In genomic region chr10:98467506-98468318, GRCh38 we compare ENCODE assay signal across 8 cellular contexts. TPM values are rescaled to one million over a fixed set of nuclear protein-coding genes. Genes with fewer than 3 reads are reported as not detected.
DNase-seq lines count a peak whose midpoint lies in the region; TF ChIP-seq lines count a peak whose summit lies in the region.

No MANE protein-coding gene starts in this region.

- H3K36me3 ChIP-seq in ES-I3 (ENCODE audit: insufficient read depth, low read length): no peaks in the 10 kb centered on the region
- H3K36me3 ChIP-seq in GM23248 (ENCODE audit: low read depth): no peaks in the 10 kb centered on the region
- H3K36me3 ChIP-seq in KMS-11 (ENCODE audit: insufficient read depth): no peaks in the 10 kb centered on the region
- H3K36me3 ChIP-seq in thymus (ENCODE audit: control insufficient read depth, insufficient read depth): no peaks in the 10 kb centered on the region

- H3K4me3 ChIP-seq in GM23248: peak overlapping the region; percentile 72
- no peak overlapping the region for H3K4me3 ChIP-seq in KMS-11 (IDR thresholded peaks at IDR 0.05; ENCODE audit: insufficient read depth, low read depth, low read length)
- H3K4me3 ChIP-seq in thymus (ENCODE audit: low read length): peak overlapping the region; percentile 53

- H2AFZ ChIP-seq in GM23248 (peak overlapping the region; percentile 91), KMS-11 (ENCODE audit: low read depth) (peak overlapping the region; percentile 94)

- H3K27me3 ChIP-seq in GM23248 (replicated peaks; ENCODE audit: insufficient read depth): no peaks in the 10 kb centered on the region
- no peaks in the 10 kb centered on the region for H3K27me3 ChIP-seq in KMS-11 (ENCODE audit: insufficient read depth, low read depth)
- peaks cover 6% of the 10 kb centered on the region for H3K27me3 ChIP-seq in thymus (ENCODE audit: control insufficient read depth, insufficient read depth)

- in situ Hi-C loops in GM23248 (cut with MboI): loop anchor here (10.0 kb wide), 1 partner anchor 787 kb away; no protein-coding TSS in a partner anchor

- H3K9me3 ChIP-seq in ES-I3 (ENCODE audit: control insufficient read depth, insufficient read depth, low read length): no peaks in the 10 kb centered on the region
- H3K9me3 ChIP-seq in GM23248 (ENCODE audit: low read depth): no peaks in the 10 kb centered on the region
- H3K9me3 ChIP-seq in thymus (ENCODE audit: control insufficient read depth): no peaks in the 10 kb centered on the region

- no peaks in the 10 kb centered on the region for H3K9me2 ChIP-seq in GM23248 (ENCODE audit: insufficient read depth)

- H3K9ac ChIP-seq in ES-I3 (ENCODE audit: low read depth, low read length): peak overlapping the region; percentile 55
- peak overlapping the region; percentile 54 for H3K9ac ChIP-seq in GM23248
- peak overlapping the region; percentile 70 for H3K9ac ChIP-seq in KMS-11

- WGBS in GM23248 (ENCODE audit: low coverage in 1 of 2, low lambda C conversion rate in 2 of 2, missing lambda C conversion rate in 2 of 2), 2 experiments: 11% methylated on average over 38 to 44 of the region's 44 CpGs
- 5% methylated on average over 44 of the region's 44 CpGs for WGBS in thymus

- H3K4me2 ChIP-seq in GM23248 (ENCODE audit: unreplicated experiment): peak overlapping the region; percentile 86
- peak overlapping the region; percentile 51 for H3K4me2 ChIP-seq in KMS-11

- H3K4me1 ChIP-seq in ES-I3 (ENCODE audit: insufficient read depth, low read length) (no peaks in the 10 kb centered on the region), GM23248 (ENCODE audit: insufficient read depth) (no peaks in the 10 kb centered on the region; the same call in 1 of the 2 replicates), KMS-11 (ENCODE audit: low read depth, poor library complexity, severe bottlenecking) (no peaks in the 10 kb centered on the region), thymus (ENCODE audit: control insufficient read depth, insufficient read depth, low read length) (peaks cover 5% of the 10 kb centered on the region)

- H4K20me1 ChIP-seq in GM23248 (ENCODE audit: insufficient read depth) (no peaks in the 10 kb centered on the region), KMS-11 (ENCODE audit: insufficient read depth) (no peaks in the 10 kb centered on the region)

- DNase-seq in GM23248 (peak; percentile 91), SHP77 treated with DMSO at 0.1 percent for 48 hours (lab: John Stamatoyannopoulos, UW) (peak; percentile 29), germinal center (ENCODE audit: low spot score) (peak; percentile 85), non-pigmented ciliary epithelial cell (ENCODE audit: low read depth) (peak; percentile 43)
- peak; percentile 62 for DNase-seq in activated naive CD4-positive, alpha-beta T cell treated with Interleukin-2 at 50 U/mL for 16 hours

- TF ChIP-seq CTCF in KMS-11 (conservative IDR thresholded peaks at IDR 0.05; ENCODE audit: low read depth, low read length): peak; percentile 75

- no peaks in the 10 kb centered on the region for H3F3A ChIP-seq in GM23248 (ENCODE audit: insufficient read depth)

- H3K27ac ChIP-seq in GM23248 (no peak overlapping the region), KMS-11 (no peak overlapping the region), thymus (ENCODE audit: low read depth) (peak overlapping the region; percentile 27)

- H3K79me2 ChIP-seq in GM23248 (ENCODE audit: insufficient read depth) (no peaks in the 10 kb centered on the region), KMS-11 (ENCODE audit: insufficient read depth, low read depth) (no peaks in the 10 kb centered on the region)

RNA-seq across cellular contexts. Expression of gene HPS1, which starts 21.0 kb away (rescaled TPM):
- 53.2 and 54.5 TPM in 2 replicates for total RNA-seq in GM23248 (2014; rRNA removed; shearing (Covaris generic))
- 80.6 and 86.9 TPM in 2 replicates for polyA plus RNA-seq in GM23248 (2016; fragmentation: Nextera tagmentation; extraction: Ambion mirVana)
- 50.4 TPM for polyA plus RNA-seq in thymus

RNA-seq across cellular contexts. Expression of gene PYROXD2, which starts 52.7 kb away (rescaled TPM):
- 13.8 and 14.0 TPM in 2 replicates for total RNA-seq in GM23248 (2014; rRNA removed; shearing (Covaris generic))
- polyA plus RNA-seq in GM23248 (2016; fragmentation: Nextera tagmentation; extraction: Ambion mirVana) (12.0 and 12.1 TPM in 2 replicates), thymus (17.8 TPM)

Comparison
In these comparisons a context has a peak if more than half of its experiments do, and no peak if none do; other contexts are left out.
1. DNase-seq: peak in every context shown above with its lines; median percentile 91 in GM23248; 85 in germinal center; 62 in activated naive CD4-positive, alpha-beta T cell treated with Interleukin-2 at 50 U/mL for 16 hours; 43 in non-pigmented ciliary epithelial cell; 29 in SHP77 treated with DMSO at 0.1 percent for 48 hours.